8 cellular contexts compared by ENCODE assay signal in the genomic region with DNA sequence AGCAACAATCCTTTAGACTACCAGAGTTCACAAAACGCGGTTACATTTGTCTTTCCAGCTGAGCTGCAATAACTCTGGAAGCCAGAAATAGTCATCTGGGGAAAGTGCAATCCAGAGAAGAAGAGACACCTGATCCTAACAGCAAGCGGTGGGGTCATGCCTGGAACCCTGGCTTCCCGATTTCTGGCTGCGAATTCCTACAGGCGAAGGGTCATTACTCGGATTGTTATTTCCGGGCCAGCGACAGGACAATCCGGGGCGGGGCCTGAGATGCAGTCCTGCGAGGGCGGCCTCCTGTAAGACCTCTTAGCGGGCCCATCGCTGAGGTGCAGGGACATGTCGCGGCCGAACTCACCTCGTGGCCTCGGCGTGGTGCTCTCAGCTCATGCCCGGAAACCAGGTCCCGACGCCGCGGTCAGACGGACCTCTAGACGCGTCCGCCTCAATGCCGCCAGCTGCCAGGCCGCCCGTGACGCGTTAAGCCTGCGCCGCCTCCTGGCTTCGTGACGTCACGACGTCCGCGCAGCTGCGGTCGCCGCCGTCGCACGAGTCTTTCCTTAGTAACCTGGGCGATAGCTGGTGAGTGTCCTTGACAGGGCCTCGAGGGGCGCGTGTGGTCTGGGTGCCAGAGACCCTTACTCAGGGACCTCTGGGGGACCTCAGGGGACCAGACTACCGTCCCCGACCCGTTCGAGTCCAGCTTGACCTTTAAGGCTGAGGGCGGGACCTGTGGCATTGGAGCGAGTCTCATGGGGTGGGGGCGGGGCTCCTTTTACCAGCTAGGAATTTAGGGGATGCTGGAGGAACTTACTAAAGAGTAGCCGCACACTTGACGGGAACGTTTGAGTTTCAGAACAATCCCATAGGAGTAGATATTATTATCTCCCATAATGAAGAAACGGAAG. TPM values are rescaled to one million over a fixed set of nuclear protein-coding genes. Genes with fewer than 3 reads are reported as not detected.
DNase-seq lines count a peak whose midpoint lies in the region; ATAC-seq, FAIRE-seq and TF ChIP-seq lines count a peak whose summit lies in the region.

MRRF (plus strand) TSS at position 523 of the 905 bp plus-strand sequence. CDS start 6,010 bp downstream, outside the sequence.
A gene with protein sequence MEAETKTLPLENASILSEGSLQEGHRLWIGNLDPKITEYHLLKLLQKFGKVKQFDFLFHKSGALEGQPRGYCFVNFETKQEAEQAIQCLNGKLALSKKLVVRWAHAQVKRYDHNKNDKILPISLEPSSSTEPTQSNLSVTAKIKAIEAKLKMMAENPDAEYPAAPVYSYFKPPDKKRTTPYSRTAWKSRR (minus strand): TSS at position 481 of the 905 bp plus-strand sequence. CDS start 3,348 bp downstream, outside the sequence.

- FAIRE-seq in pancreas (lab: Jason Lieb, UNC), result no peak

- DNase-seq in NCI-H1092 (lab: John Stamatoyannopoulos, UW), result peak; percentile 84
- peak; percentile 87 to 89 for DNase-seq in SW 1271 (lab: John Stamatoyannopoulos, UW)
- peak; percentile 72 for DNase-seq in activated naive CD8-positive, alpha-beta T cell treated with anti-CD3 and anti-CD28 coated beads, Interleukin-2, amount 50 U/mL, for 16 hours (ENCODE audit: low read depth, low spot score)
- DNase-seq in Right ventricle myocardium superior, result peak; percentile 96
- DNase-seq in pancreas, result peak; percentile 82 to 96 (median 91)
- peak; percentile 87 for DNase-seq in thyroid gland

- WGBS in pancreas, 2 donors, result 0 to 1% methylated on average over 64 of the region's 64 CpGs
- 0% methylated on average over 12 to 49 of the region's 64 CpGs for WGBS in thyroid gland, 2 donors

- H3K4me3 ChIP-seq in pancreas, result peak within 1 kb of the TSS; percentile 62 to 82 (median 64)
- H3K4me3 ChIP-seq in thyroid gland (replicated peaks in 1 of 3), result peak within 1 kb of the TSS; percentile 2 to 68 (median 61)

- H3K27me3 ChIP-seq in pancreas, result no peaks in the 10 kb centered on the region
- no peaks in the 10 kb centered on the region for H3K27me3 ChIP-seq in thyroid gland

- peak; percentile 89 for TF ChIP-seq POLR2A in GM10847 (IDR thresholded peaks at IDR 0.05; ENCODE audit: extremely low read depth, insufficient read length)
- peak in 1 of 2 donors; percentile 77 for TF ChIP-seq POLR2A in thyroid gland (IDR thresholded peaks at IDR 0.05)

- no peaks in the 10 kb centered on the region for H3K36me3 ChIP-seq in pancreas
- peaks cover 8 to 15% of the 10 kb centered on the region in 2 donors for H3K36me3 ChIP-seq in thyroid gland

- H3K4me1 ChIP-seq in pancreas (peaks cover 0 to 31% (median 22%) of the 10 kb centered on the region in 3 donors), thyroid gland (peaks cover 21 to 34% of the 10 kb centered on the region in 2 donors)

- TF ChIP-seq CTCF in pancreas (IDR thresholded peaks at IDR 0.05) (no peak), thyroid gland (IDR thresholded peaks at IDR 0.05) (peak in 2 of 6 experiments; percentile 5 to 33)

- intact Hi-C loops in Right ventricle myocardium superior (cut with DNase I), result no loop called here
- intact Hi-C loops in pancreas (cut with DNase I), result no loop called here
- intact Hi-C loops in thyroid gland (cut with DNase I), result no loop called here

- H3K27ac ChIP-seq in pancreas (peak within 1 kb of the TSS; percentile 93 to 96 (median 94)), thyroid gland (peak within 1 kb of the TSS; percentile 56 to 90 (median 83))

- no peaks in the 10 kb centered on the region for H3K9me3 ChIP-seq in pancreas
- H3K9me3 ChIP-seq in thyroid gland, result no peaks in the 10 kb centered on the region

- ATAC-seq in HG02588 (IDR thresholded peaks at IDR 0.05; ENCODE audit: unreplicated experiment), result peak; percentile 83
- ATAC-seq in Right ventricle myocardium superior (ENCODE audit: poor library complexity), result peak; percentile 97
- ATAC-seq in pancreas, result peak; percentile 92 to 97 (median 96)

RNA-seq across cellular contexts. Expression of gene MRRF, which starts in this region (rescaled TPM):
- total RNA-seq in Right ventricle myocardium superior (35.7 TPM), pancreas (10 to 100 TPM; 13.0 to 22.9 (median 17.5) TPM), thyroid gland (10 to 100 TPM; 40.9 to 56.0 (median 52.0) TPM)
- 10 to 100 TPM; 15.1 to 27.8 TPM for polyA plus RNA-seq in pancreas

RNA-seq across cellular contexts. Expression of the second gene that starts in this region (rescaled TPM):
- total RNA-seq in Right ventricle myocardium superior, result 37.3 TPM
- 10 to 100 TPM in 1 of 6 donors, 1 to 10 TPM in 5; 5.0 to 10.5 (median 7.4) TPM for total RNA-seq in pancreas
- 1 to 10 TPM; 1.7 to 4.9 TPM for polyA plus RNA-seq in pancreas
- 10 to 100 TPM; 12.1 to 15.2 (median 13.7) TPM for total RNA-seq in thyroid gland

Comparison
In these comparisons a context has a peak if more than half of its experiments do, and no peak if none do; other contexts are left out.
1. Peak in every context shown above with its lines: DNase-seq, ATAC-seq, H3K4me3 ChIP-seq and H3K27ac ChIP-seq.